Comparison of ENCODE assay signal across 1 cellular context in genomic region chr22:26549902-26550497, GRCh38.
TF ChIP-seq lines count a peak whose summit lies in the region.

No MANE protein-coding gene starts in this region.

TF ChIP-seq in H1, 55 proteins besides CTCF, POLR2A, EP300 and RAD21:
- no peak for TF ChIP-seq BRCA1 (IDR thresholded peaks at IDR 0.05; ENCODE audit: low read depth, low read length)
- no peak for TF ChIP-seq TAF7 (optimal IDR thresholded peaks at IDR 0.05; ENCODE audit: borderline replicate concordance, low read depth, low read length)
- no peak for TF ChIP-seq CHD1 (IDR thresholded peaks at IDR 0.05; ENCODE audit: low read depth, low read length)
- no peak for TF ChIP-seq SIX5 (IDR thresholded peaks at IDR 0.05; ENCODE audit: low read depth, low read length)
- no peak for TF ChIP-seq CBX5 (IDR thresholded peaks at IDR 0.05; ENCODE audit: low read depth, low read length)
- no peak for TF ChIP-seq KDM1A (IDR thresholded peaks at IDR 0.05; ENCODE audit: borderline replicate concordance, low read length)
- no peak for TF ChIP-seq SP4 (IDR thresholded peaks at IDR 0.05; ENCODE audit: low read length)
- no peak for TF ChIP-seq RFX5 (IDR thresholded peaks at IDR 0.05; ENCODE audit: borderline replicate concordance, low read depth, low read length)
- no peak for TF ChIP-seq ZNF274 (IDR thresholded peaks at IDR 0.05; ENCODE audit: borderline replicate concordance, extremely low read depth, low read length)
- no peak for TF ChIP-seq CREB1 (IDR thresholded peaks at IDR 0.05)
- no peak for TF ChIP-seq SP2 (IDR thresholded peaks at IDR 0.05; ENCODE audit: low read length)
- TF ChIP-seq RXRA (IDR thresholded peaks at IDR 0.05; ENCODE audit: insufficient read depth, low read depth, low read length) = no peak
- TF ChIP-seq NRF1 (IDR thresholded peaks at IDR 0.05; ENCODE audit: low read depth, low read length) = no peak
- TF ChIP-seq E2F6 (IDR thresholded peaks at IDR 0.05) = no peak
- TF ChIP-seq KDM4A (IDR thresholded peaks at IDR 0.05; ENCODE audit: low read depth, low read length, severe bottlenecking) = no peak
- TF ChIP-seq KDM5A (IDR thresholded peaks at IDR 0.05; ENCODE audit: low read length) = no peak
- no peak for TF ChIP-seq CEBPB (IDR thresholded peaks at IDR 0.05; ENCODE audit: low read depth, low read length)
- TF ChIP-seq ATF2 (IDR thresholded peaks at IDR 0.05; ENCODE audit: low read length) = no peak
- no peak for TF ChIP-seq TBP (IDR thresholded peaks at IDR 0.05; ENCODE audit: low read depth, low read length)
